ENCODE assay signal across 28 cellular contexts in the genomic region with DNA sequence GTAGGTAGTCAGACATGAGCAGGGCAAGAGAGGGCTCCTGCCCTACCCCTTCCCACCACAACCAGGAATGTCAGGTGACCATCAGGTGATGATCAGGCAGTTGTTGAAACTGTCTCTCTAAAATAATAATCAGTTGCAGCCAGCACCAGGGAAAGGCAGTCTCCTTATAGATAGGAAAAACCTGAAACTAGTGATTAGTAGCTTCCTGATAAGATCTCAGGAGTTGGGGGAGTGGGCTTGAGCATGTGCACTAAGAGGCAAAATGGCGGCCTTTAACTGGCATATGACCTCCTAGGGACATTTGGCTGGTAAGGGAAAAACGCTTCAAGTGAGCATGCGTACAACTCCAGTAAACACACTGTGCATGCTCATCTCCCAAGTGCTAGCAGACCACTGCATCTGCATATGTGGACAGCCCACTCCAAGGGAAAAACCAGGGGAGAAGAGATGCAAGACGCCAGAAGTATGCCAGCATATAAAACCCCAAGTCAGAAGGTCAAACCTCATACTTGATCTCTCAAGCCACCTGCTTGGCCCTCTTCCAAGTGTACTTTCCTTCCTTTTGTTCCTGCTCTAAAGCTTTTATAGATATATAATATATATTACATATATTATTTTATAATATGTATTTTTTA.
"Had no signal": no experiment of that assay in that cellular context is flagged by ENCODE, and none has a peak within 500 bp of the region (broad histone marks: within the 10 kb centered on the region; RNA-seq: fewer than 3 reads in every experiment).

No MANE protein-coding gene starts in this region.

- H3K4me3 ChIP-seq: ascending aorta, breast epithelium, coronary artery, dorsolateral prefrontal cortex, heart right ventricle had no signal

- ATAC-seq: activated naive CD4-positive, alpha-beta T cell treated with anti-CD3 and anti-CD28 coated beads, Interleukin-2, amount 50 U/mL, for 72 hours; activated T-cell treated with anti-CD3 and anti-CD28 coated beads, Interleukin-2, amount 50 U/mL, for 72 hours; esophagus mucosa; heart right ventricle; T-cell; WTC11 had no signal

- H3K27ac ChIP-seq: ascending aorta, breast epithelium, coronary artery, dorsolateral prefrontal cortex, heart right ventricle, VCaP had no signal

- DNase-seq: activated CD4-positive, alpha-beta memory T cell treated with anti-CD3 and anti-CD28 coated beads, Interleukin-2, amount 10 ng/mL, durations not matched to agents 7 days and 5 days; activated CD4-positive, alpha-beta T cell treated with anti-CD3 and anti-CD28 coated beads for 1 hour; activated CD4-positive, alpha-beta T cell treated with anti-CD3 and anti-CD28 coated beads for 4 hours; activated CD4-positive, alpha-beta T cell treated with anti-CD3 and anti-CD28 coated beads, Interleukin-2, amount 10 ng/mL, durations not matched to agents 7 days and 5 days; activated CD4-positive, alpha-beta T cell treated with anti-CD3 and anti-CD28 coated beads, Interleukin-2, amount 50 U/mL, for 4 hours; activated CD8-positive, alpha-beta memory T cell treated with anti-CD3 and anti-CD28 coated beads, Interleukin-2, amount 50 U/mL, for 48 hours; activated gamma-delta T cell; activated naive CD4-positive, alpha-beta T cell; activated naive CD4-positive, alpha-beta T cell treated with anti-CD3 and anti-CD28 coated beads, Interleukin-2, amount 10 ng/mL, durations not matched to agents 7 days and 5 days; activated naive CD8-positive, alpha-beta T cell treated with anti-CD3 and anti-CD28 coated beads, Interleukin-2, amount 10 ng/mL, durations not matched to agents 7 days and 5 days; activated T-cell treated with anti-CD3 and anti-CD28 coated beads for 4 hours; activated T-cell treated with anti-CD3 and anti-CD28 coated beads, Interleukin-2, amount 50 U/mL, for 24 hours; activated T-cell treated with anti-CD3 and anti-CD28 coated beads, Interleukin-2, amount 50 U/mL, for 72 hours; dorsolateral prefrontal cortex; effector memory CD4-positive, alpha-beta T cell; endodermal cell; foreskin fibroblast; heart right ventricle; T-cell; T-helper 9 cell had no signal

- H3K36me3 ChIP-seq: ascending aorta, breast epithelium, heart right ventricle had no signal

- FAIRE-seq: frontal cortex had no signal

- H3K27me3 ChIP-seq: ascending aorta, breast epithelium, dorsolateral prefrontal cortex, heart right ventricle had no signal

- H3K9me3 ChIP-seq: ascending aorta, breast epithelium, heart right ventricle had no signal

- H3K4me1 ChIP-seq: ascending aorta, breast epithelium had no signal
